Comparison of ENCODE assay signal across 30 cellular contexts in the genomic region with DNA sequence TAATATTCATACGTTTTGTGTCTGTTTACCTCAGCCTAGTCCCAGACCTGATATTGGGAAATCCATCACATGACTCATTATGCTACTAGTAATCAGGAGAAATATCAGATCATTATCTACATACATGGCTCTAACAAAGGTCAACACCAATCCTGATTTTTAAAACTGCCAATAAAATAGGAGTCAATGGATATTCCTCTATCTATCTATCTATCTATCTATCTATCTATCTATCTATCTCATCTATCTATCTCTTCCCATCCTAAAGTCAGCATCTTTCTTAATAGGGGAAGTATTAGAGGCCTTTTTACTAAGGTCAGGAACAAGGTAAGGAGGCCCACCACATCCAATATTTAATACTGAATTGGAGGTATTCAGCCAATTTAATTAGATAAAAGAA. TPM values are rescaled to one million over a fixed set of nuclear protein-coding genes. Genes with fewer than 3 reads are reported as not detected.
"Had no signal": no experiment of that assay in that cellular context is flagged by ENCODE, and none has a peak within 500 bp of the region (broad histone marks: within the 10 kb centered on the region; RNA-seq: fewer than 3 reads in every experiment).

No MANE protein-coding gene starts in this region.

- H3K79me2 ChIP-seq: hepatocyte had no signal

- H3K9me3 ChIP-seq: esophagus squamous epithelium, gastrocnemius medialis, left lung, lower lobe of right lung, mucosa of descending colon had no signal

- H3K4me1 ChIP-seq: gastrocnemius medialis had no signal

- DNase-seq: dermis blood vessel endothelial cell; dorsolateral prefrontal cortex; effector CD4-positive, alpha-beta T cell; effector memory CD4-positive, alpha-beta T cell; erythroblast; esophagus squamous epithelium; foreskin fibroblast; foreskin melanocyte; gastrocnemius medialis; glutamatergic neuron; hypothalamus; immature natural killer cell; left cardiac atrium; left lung; left ventricle myocardium superior; lower lobe of right lung; mesenchymal stem cell; mucosa of descending colon; naive B cell had no signal

- H3K36me3 ChIP-seq: esophagus squamous epithelium, gastrocnemius medialis, left lung, lower lobe of right lung had no signal

- H3K27ac ChIP-seq: coronary artery, epithelial cell of prostate, esophagus squamous epithelium, gastrocnemius medialis, hepatocyte, left lung, lower lobe of right lung had no signal

- H2AFZ ChIP-seq: hepatocyte had no signal

- H3K4me3 ChIP-seq: coronary artery, dorsolateral prefrontal cortex, esophagus squamous epithelium, gastrocnemius medialis, hepatocyte, left lung, lower lobe of right lung, mucosa of descending colon had no signal

- ATAC-seq: esophagus mucosa, gastrocnemius medialis, left cardiac atrium, left lung, left ventricle myocardium superior, lower lobe of right lung, mucosa of descending colon had no signal

- FAIRE-seq: colon, endothelial cell of umbilical vein, islet of Langerhans, keratinocyte had no signal

- H3K4me2 ChIP-seq: hepatocyte had no signal

RNA-seq across cellular contexts. Expression of gene RASGEF1C, which starts 4.6 kb away (rescaled TPM):
- total RNA-seq: dermis blood vessel endothelial cell, endothelial cell of umbilical vein, esophagus mucosa, gastrocnemius medialis, glomerular endothelial cell, hepatocyte, left lung, lower lobe of right lung, mesenteric fat pad, myocyte had no signal
- polyA plus RNA-seq: endothelial cell of umbilical vein, hepatocyte, immature natural killer cell, keratinocyte had no signal
